Comparison of ENCODE assay signal across 18 cellular contexts in the genomic region with DNA sequence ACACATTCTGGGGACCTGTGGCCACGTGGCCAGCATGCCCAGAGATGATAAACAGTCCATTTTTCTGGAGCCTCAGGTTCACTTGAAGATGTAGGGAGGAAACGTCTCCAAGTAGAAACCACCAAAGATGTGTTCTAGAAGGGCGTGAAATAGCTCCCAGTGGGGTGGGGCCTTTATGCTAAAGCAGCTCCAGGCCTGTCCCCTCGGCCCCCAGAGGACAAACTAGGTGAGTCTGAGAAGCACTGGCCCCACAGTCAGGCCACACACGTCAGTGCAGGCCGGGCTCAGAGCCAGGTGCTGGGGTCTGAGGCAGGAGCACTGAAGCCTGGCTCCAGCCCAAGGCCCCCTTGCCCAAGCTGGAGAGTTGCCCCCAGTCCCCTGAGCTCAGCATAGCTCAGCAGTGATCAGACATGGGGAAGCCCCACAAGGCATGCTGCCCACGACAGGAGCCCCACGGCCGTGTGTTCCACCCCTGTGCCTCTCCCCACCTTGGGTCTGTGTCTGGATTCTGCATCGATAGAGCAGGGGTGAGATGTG.
A peak's percentile ranks its signal among the peaks of the same experiment; 100 is the strongest.
DNase-seq lines count a peak whose midpoint lies in the region; ATAC-seq lines count a peak whose summit lies in the region.
"Had no signal": no experiment of that assay in that cellular context is flagged by ENCODE, and none has a peak within 500 bp of the region (broad histone marks: within the 10 kb centered on the region; RNA-seq: fewer than 3 reads in every experiment).

No MANE protein-coding gene starts in this region.

- H4K8ac ChIP-seq in neuronal stem cell (ENCODE audit: low read depth, low read length): no peak overlapping the region

- H3K4me3 ChIP-seq in BLaER1 treated with 17β-estradiol and CSF1 and Interleukin-3, amounts not matched to agents 10 nM and 100 nM: no peak overlapping the region
- H3K4me3 ChIP-seq in HUES6 (ENCODE audit: low read depth, low read length) (no peak overlapping the region), iPS-20b (ENCODE audit: low read length) (no peak overlapping the region), neuronal stem cell (ENCODE audit: low read length in 2 of 2) (no peak overlapping the region)
- H3K4me3 ChIP-seq: GM23338 had no signal

- H2BK120ac ChIP-seq in neuronal stem cell (ENCODE audit: low read depth, low read length): no peak overlapping the region

- H4K20me1 ChIP-seq in BLaER1 treated with 17β-estradiol and CSF1 and Interleukin-3, amounts not matched to agents 10 nM and 100 nM: peaks cover 0 to 10% (median 0%) of the 10 kb centered on the region in 11 experiments; a peak in 3 of 22 replicates

- no peak overlapping the region for H3K23ac ChIP-seq in neuronal stem cell (ENCODE audit: low read depth, low read length, poor library complexity)

- peak overlapping the region in 5 of 11 experiments; percentile 16 to 46 (median 29); a peak in 6 of 22 replicates for H3K9ac ChIP-seq in BLaER1 treated with 17β-estradiol and CSF1 and Interleukin-3, amounts not matched to agents 10 nM and 100 nM
- H3K9ac ChIP-seq in HUES6 (ENCODE audit: low read length) (no peak overlapping the region), iPS-20b (ENCODE audit: low read depth, low read length) (peak overlapping the region; percentile 59; the same call in 1 of the 2 replicates), neuronal stem cell (ENCODE audit: low read depth, low read length, poor library complexity) (no peak overlapping the region)

- H3K14ac ChIP-seq in neuronal stem cell (ENCODE audit: low read length): peak overlapping the region; percentile 2

- H2BK5ac ChIP-seq in neuronal stem cell (ENCODE audit: low read length): no peak overlapping the region

- peaks cover 0 to 7% (median 0%) of the 10 kb centered on the region in 11 experiments; a peak in 4 of 22 replicates for H3K9me3 ChIP-seq in BLaER1 treated with 17β-estradiol and CSF1 and Interleukin-3, amounts not matched to agents 10 nM and 100 nM (replicated peaks in 1 of 11)
- H3K9me3 ChIP-seq in HUES6 (ENCODE audit: control insufficient read depth, insufficient read depth, low read depth, low read length) (peaks cover 7% of the 10 kb centered on the region), iPS-20b (ENCODE audit: insufficient read depth, low read depth, low read length) (no peaks in the 10 kb centered on the region), neuronal stem cell (replicated peaks in 1 of 2; ENCODE audit: control insufficient read depth in 2 of 2, insufficient read depth in 1 of 2, low read depth in 1 of 2, low read length in 2 of 2) (peaks cover 0 to 2% of the 10 kb centered on the region in 2 donors)
- H3K9me3 ChIP-seq: Caco-2 had no signal

- H3K4me2 ChIP-seq in BLaER1 treated with 17β-estradiol and CSF1 and Interleukin-3, amounts not matched to agents 10 nM and 100 nM: peak overlapping the region in 9 of 11 experiments; percentile 41 to 90 (median 67); a peak in 17 of 22 replicates
- H3K4me2 ChIP-seq in neuronal stem cell (ENCODE audit: insufficient read depth, low read length, poor library complexity, severe bottlenecking): no peak overlapping the region
- H3K4me2 ChIP-seq: GM23338 had no signal

- peaks cover 0 to 31% (median 24%) of the 10 kb centered on the region in 10 experiments; a peak in 18 of 20 replicates for H3K4me1 ChIP-seq in BLaER1 treated with 17β-estradiol and CSF1 and Interleukin-3, amounts not matched to agents 10 nM and 100 nM
- peaks cover 47% of the 10 kb centered on the region for H3K4me1 ChIP-seq in HUES6 (ENCODE audit: control insufficient read depth, insufficient read depth, low read length)
- peaks cover 8% of the 10 kb centered on the region; the same call in 1 of the 2 replicates for H3K4me1 ChIP-seq in iPS-20b (ENCODE audit: insufficient read depth, low read length)
- H3K4me1 ChIP-seq in neuronal stem cell (ENCODE audit: control insufficient read depth in 2 of 2, insufficient read depth in 1 of 2, low read depth in 1 of 2, low read length in 2 of 2): peaks cover 0 to 34% of the 10 kb centered on the region in 2 donors
- H3K4me1 ChIP-seq: Caco-2 had no signal

- H3K27ac ChIP-seq in BLaER1 treated with 17β-estradiol and CSF1 and Interleukin-3, amounts not matched to agents 10 nM and 100 nM: peak overlapping the region in 5 of 11 experiments; percentile 3 to 45 (median 32); a peak in 4 of 22 replicates
- H3K27ac ChIP-seq in HUES6 (ENCODE audit: low read depth, low read length): peak overlapping the region; percentile 51; the same call in 1 of the 2 replicates
- peak overlapping the region; percentile 67 for H3K27ac ChIP-seq in iPS-20b (ENCODE audit: low read length)
- peak overlapping the region; percentile 16 for H3K27ac ChIP-seq in neuronal stem cell (replicated peaks; ENCODE audit: low read length)

- peak overlapping the region; percentile 97 for H2AK5ac ChIP-seq in neuronal stem cell (ENCODE audit: low read depth, low read length)

- no peak overlapping the region for H2AFZ ChIP-seq in neuronal stem cell (ENCODE audit: low read length)

- no peak overlapping the region for H3K4ac ChIP-seq in neuronal stem cell (ENCODE audit: low read length)

- H2BK12ac ChIP-seq in neuronal stem cell (ENCODE audit: low read length): peak overlapping the region; percentile 88

- peak overlapping the region; percentile 88 for H3K18ac ChIP-seq in neuronal stem cell (ENCODE audit: low read length)

- DNase-seq in neuronal stem cell (ENCODE audit: low spot score) (no peak), NCI-H146 (lab: John Stamatoyannopoulos, UW) (no peak), HuH-7.5 (ENCODE audit: low spot score) (no peak)
- DNase-seq: Caco-2; CD4-positive, alpha-beta memory T cell; DMS 273 treated with DMSO at 0.1 percent for 48 hours; DMS79 treated with DMSO at 0.1 percent for 48 hours; Kasumi-1; NCI-H187; NCI-H524; NCI-H774; OCI-M1; Right ventricle myocardium superior had no signal

- H3K36me3 ChIP-seq in BLaER1 treated with 17β-estradiol and CSF1 and Interleukin-3, amounts not matched to agents 10 nM and 100 nM: peaks cover 0 to 8% (median 0%) of the 10 kb centered on the region in 11 experiments; a peak in 2 of 22 replicates
- H3K36me3 ChIP-seq in HUES6 (ENCODE audit: control insufficient read depth, insufficient read depth, low read length) (no peaks in the 10 kb centered on the region), iPS-20b (ENCODE audit: insufficient read depth, low read depth, low read length) (no peaks in the 10 kb centered on the region), neuronal stem cell (replicated peaks in 1 of 2; ENCODE audit: control insufficient read depth in 2 of 2, insufficient read depth in 2 of 2, low read length in 2 of 2) (no peaks in the 10 kb centered on the region)

- H3K27me3 ChIP-seq in BLaER1 treated with 17β-estradiol and CSF1 and Interleukin-3, amounts not matched to agents 10 nM and 100 nM: no peaks in the 10 kb centered on the region
- H3K27me3 ChIP-seq in HUES6 (ENCODE audit: control insufficient read depth, insufficient read depth, low read length) (no peaks in the 10 kb centered on the region), iPS-20b (ENCODE audit: insufficient read depth, low read length) (no peaks in the 10 kb centered on the region), neuronal stem cell (ENCODE audit: control insufficient read depth in 3 of 3, insufficient read depth in 3 of 3, low read depth in 1 of 3, low read length in 3 of 3) (peaks cover 0 to 22% (median 0%) of the 10 kb centered on the region in 3 experiments)

- no peak overlapping the region for H4K91ac ChIP-seq in neuronal stem cell (ENCODE audit: low read depth, low read length, poor library complexity)

- H2BK15ac ChIP-seq in neuronal stem cell (ENCODE audit: low read length): peak overlapping the region; percentile 39

- ATAC-seq in GM18870 (IDR thresholded peaks at IDR 0.05; ENCODE audit: unreplicated experiment): no peak

- no peaks in the 10 kb centered on the region for H3K79me1 ChIP-seq in neuronal stem cell (ENCODE audit: low read depth, low read length)

- no CpG with 5 or more reads among the region's 10 CpGs for WGBS in neuronal stem cell (ENCODE audit: extremely low coverage in 2 of 2, insufficient read length in 2 of 2, insufficient replicate concordance in 1 of 2), 2 donors
